ENCODE assay signal across 8 cellular contexts in the genomic region with DNA sequence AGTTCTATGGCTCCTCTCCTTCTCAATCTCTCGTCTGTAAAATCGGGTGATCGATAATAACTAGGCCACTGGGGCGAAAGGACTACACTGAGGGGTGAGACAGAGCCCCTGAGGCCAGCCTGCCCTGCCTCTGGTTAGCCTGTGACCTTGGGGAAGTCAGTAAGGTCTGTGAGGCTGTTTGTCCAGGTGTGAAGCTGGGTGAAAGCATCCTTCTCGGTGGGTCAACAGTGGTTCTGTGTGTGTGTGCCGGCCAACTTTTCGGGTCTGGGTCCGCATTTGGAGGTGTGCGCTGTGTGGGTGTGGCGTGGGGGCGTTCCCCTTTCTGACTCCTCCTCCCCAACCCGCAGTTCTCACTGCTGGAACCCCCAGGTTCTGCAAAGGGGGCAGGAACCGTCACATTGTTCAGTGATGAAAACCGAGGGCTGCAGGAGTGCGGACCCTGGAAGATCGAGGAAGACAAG. TPM values are rescaled to one million over a fixed set of nuclear protein-coding genes. Genes with fewer than 3 reads are reported as not detected.
A peak's percentile ranks its signal among the peaks of the same experiment; 100 is the strongest.
DNase-seq lines count a peak whose midpoint lies in the region; ATAC-seq and TF ChIP-seq lines count a peak whose summit lies in the region.

No MANE protein-coding gene starts in this region.

- ATAC-seq in activated CD4-positive, CD25-positive, alpha-beta regulatory T cell treated with anti-CD3 and anti-CD28 coated beads, Interleukin-2, amount 50 U/mL, for 24 hours: no peak
- ATAC-seq in sciatic nerve (no peak), HG03521 (IDR thresholded peaks at IDR 0.05; ENCODE audit: unreplicated experiment) (no peak)

- peak; percentile 23 to 43 (median 26) for DNase-seq in activated CD4-positive, CD25-positive, alpha-beta regulatory T cell (lab: John Stamatoyannopoulos, UW)
- DNase-seq in activated T-cell treated with anti-CD3 and anti-CD28 coated beads for 1 hour (ENCODE audit: low read depth) (peak; percentile 55), foreskin fibroblast (no peak), sciatic nerve (ENCODE audit: low spot score) (peak; percentile 70), superior temporal gyrus (ENCODE audit: extremely low spot score) (no peak), occipital lobe (lab: John Stamatoyannopoulos, UW) (no peak)

- intact Hi-C loops in sciatic nerve (cut with DNase I): no loop called here

- peak overlapping the region; percentile 53 for H3K4me3 ChIP-seq in foreskin fibroblast (ENCODE audit: low read depth in 1 of 2, low read length in 2 of 2)

- TF ChIP-seq CTCF in foreskin fibroblast (IDR thresholded peaks at IDR 0.05; ENCODE audit: low read depth, low read length): no peak

RNA-seq across cellular contexts. Expression of a gene that starts 5.0 kb away (rescaled TPM):
- total RNA-seq in sciatic nerve (44.7 TPM), occipital lobe (8.6 TPM)

RNA-seq across cellular contexts. Expression of a gene that starts 7.0 kb away (rescaled TPM):
- total RNA-seq in sciatic nerve (0.36 TPM), occipital lobe (under 0.01 TPM)

Comparison
In these comparisons a context has a peak if more than half of its experiments do, and no peak if none do; other contexts are left out.
1. DNase-seq: peak in activated CD4-positive, CD25-positive, alpha-beta regulatory T cell (4 of 4), activated T-cell treated with anti-CD3 and anti-CD28 coated beads for 1 hour (single experiment) and sciatic nerve (single experiment); none in foreskin fibroblast (0 of 2), superior temporal gyrus (single experiment) and occipital lobe (single experiment).